Comparison of ENCODE assay signal across 9 cellular contexts in genomic region chr14:25833341-25834121, GRCh38.
DNase-seq lines count a peak whose midpoint lies in the region; TF ChIP-seq lines count a peak whose summit lies in the region.
"Had no signal": no experiment of that assay in that cellular context is flagged by ENCODE, and none has a peak within 500 bp of the region (broad histone marks: within the 10 kb centered on the region; RNA-seq: fewer than 3 reads in every experiment).

No MANE protein-coding gene starts in this region.

- no peaks in the 10 kb centered on the region for H3K36me3 Mint-ChIP-seq in CD4-positive, alpha-beta memory T cell

- no peak for TF ChIP-seq CTCF in ascending aorta (IDR thresholded peaks at IDR 0.05)

- H3K4me1 ChIP-seq in CD4-positive, alpha-beta memory T cell (ENCODE audit: insufficient read depth, low read length) = no peaks in the 10 kb centered on the region
- H3K4me1 ChIP-seq in ascending aorta = no peaks in the 10 kb centered on the region

- CTCF ChIA-PET in CD4-positive, alpha-beta memory T cell (lab: Charles Lee; ENCODE audit: partially characterized antibody) = no interaction called here

- no peaks in the 10 kb centered on the region for H3K36me3 ChIP-seq in CD4-positive, alpha-beta memory T cell (ENCODE audit: insufficient read depth, low read length)
- H3K36me3 ChIP-seq in ascending aorta = no peaks in the 10 kb centered on the region
- H3K36me3 ChIP-seq: thoracic aorta had no signal

- DNase-seq in NCI-H2081 (lab: John Stamatoyannopoulos, UW) = peak; percentile 76 to 80
- no peak for DNase-seq in NCI-H2081 treated with DMSO at 0.1 percent for 48 hours (lab: John Stamatoyannopoulos, UW)
- peak; percentile 74 to 93 for DNase-seq in NCI-H526 (lab: John Stamatoyannopoulos, UW)
- DNase-seq in ecto neural progenitor cell (ENCODE audit: low spot score) = peak; percentile 58
- peak; percentile 43 for DNase-seq in occipital lobe (lab: John Stamatoyannopoulos, UW)
- no peak for DNase-seq in CD4-positive, alpha-beta memory T cell
- no peak for DNase-seq in ascending aorta (ENCODE audit: low spot score in 2 of 2)
- DNase-seq in NK-92 (lab: John Stamatoyannopoulos, UW; ENCODE audit: unreplicated experiment) = no peak

- no peak overlapping the region for H3K27ac ChIP-seq in CD4-positive, alpha-beta memory T cell (ENCODE audit: low read depth, low read length)
- H3K27ac ChIP-seq in ascending aorta = no peak overlapping the region
- H3K27ac ChIP-seq: thoracic aorta had no signal

- no peaks in the 10 kb centered on the region for H3K9me3 ChIP-seq in CD4-positive, alpha-beta memory T cell (ENCODE audit: control insufficient read depth in 1 of 2, low read length in 2 of 2)
- H3K9me3 ChIP-seq in ascending aorta = no peaks in the 10 kb centered on the region
- H3K9me3 ChIP-seq: thoracic aorta had no signal

- H3K27ac Mint-ChIP-seq in CD4-positive, alpha-beta memory T cell = no peak overlapping the region

- no peak overlapping the region for H3K4me3 ChIP-seq in CD4-positive, alpha-beta memory T cell (ENCODE audit: low read length in 2 of 2)
- no peak overlapping the region for H3K4me3 ChIP-seq in ascending aorta
- H3K4me3 ChIP-seq: thoracic aorta had no signal

- intact Hi-C loops in CD4-positive, alpha-beta memory T cell (cut with micrococcal nuclease) = no loop called here
- intact Hi-C loops in ascending aorta (cut with DNase I) = no loop called here

- H3K4me3 Mint-ChIP-seq in CD4-positive, alpha-beta memory T cell = no peak overlapping the region

- no peaks in the 10 kb centered on the region for H3K4me1 Mint-ChIP-seq in CD4-positive, alpha-beta memory T cell

- peaks cover 0 to 25% (median 9%) of the 10 kb centered on the region in 8 donors for H3K9me3 Mint-ChIP-seq in CD4-positive, alpha-beta memory T cell

- POLR2A ChIA-PET in CD4-positive, alpha-beta memory T cell (lab: Charles Lee; ENCODE audit: partially characterized antibody) = no interaction called here

- no peaks in the 10 kb centered on the region for H3K27me3 Mint-ChIP-seq in CD4-positive, alpha-beta memory T cell

- H3K27me3 ChIP-seq in CD4-positive, alpha-beta memory T cell (ENCODE audit: insufficient read depth, low read length) = no peaks in the 10 kb centered on the region
- no peaks in the 10 kb centered on the region for H3K27me3 ChIP-seq in ascending aorta

Comparison
In these comparisons a context has a peak if more than half of its experiments do, and no peak if none do; other contexts are left out.
1. DNase-seq: peak in NCI-H2081 (2 of 2), NCI-H526 (2 of 2), ecto neural progenitor cell (single experiment) and occipital lobe (single experiment); none in NCI-H2081 treated with DMSO at 0.1 percent for 48 hours (single experiment), CD4-positive, alpha-beta memory T cell (0 of 5), ascending aorta (0 of 2) and NK-92 (single experiment).